Comparison of ENCODE assay signal across 1 cellular context in the genomic region with DNA sequence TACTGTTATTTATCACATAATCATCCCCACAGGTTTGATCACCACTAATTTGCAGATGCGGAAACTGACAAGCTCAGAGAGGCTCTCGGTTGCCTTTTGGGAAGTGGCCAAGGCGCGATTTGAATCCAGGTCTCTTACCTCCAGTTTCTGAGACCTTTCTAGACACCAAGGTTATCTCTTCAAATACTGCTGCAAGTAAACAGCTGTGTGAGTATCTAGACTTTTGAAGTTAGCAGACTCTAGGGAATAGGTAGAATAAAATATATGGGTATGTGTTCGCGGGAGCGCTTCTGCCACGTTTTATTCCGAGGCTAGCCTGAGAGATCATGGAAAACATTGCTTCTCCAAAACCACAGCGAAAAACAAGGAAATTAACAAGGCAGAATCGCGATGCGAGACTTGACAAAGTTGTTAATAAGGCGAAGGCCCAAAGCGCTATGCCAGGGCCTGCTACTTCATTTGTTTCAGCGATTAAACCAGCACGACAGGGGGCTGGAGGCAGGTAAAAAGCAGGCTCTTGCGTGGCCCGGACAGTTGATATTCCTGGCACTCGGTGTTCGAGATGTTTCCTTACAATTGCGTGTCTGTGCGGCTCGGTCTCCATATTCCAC.
TF ChIP-seq lines count a peak whose summit lies in the region.

No MANE protein-coding gene starts in this region.

TF ChIP-seq in GM12878, 131 proteins besides CTCF, POLR2A, EP300 and RAD21 (continued from another document):
- TF ChIP-seq NKRF (conservative IDR thresholded peaks at IDR 0.05) = no peak
- peak; percentile 69 for TF ChIP-seq MLLT1 (IDR thresholded peaks at IDR 0.05)
- no peak for TF ChIP-seq STAT1 (conservative IDR thresholded peaks at IDR 0.05)
